In genomic region chr4:112521123-112522116, GRCh38 we compare ENCODE assay signal across 12 cellular contexts. TPM values are rescaled to one million over a fixed set of nuclear protein-coding genes. Genes with fewer than 3 reads are reported as not detected.
DNase-seq lines count a peak whose midpoint lies in the region; ATAC-seq and TF ChIP-seq lines count a peak whose summit lies in the region.
"Had no signal": no experiment of that assay in that cellular context is flagged by ENCODE, and none has a peak within 500 bp of the region (broad histone marks: within the 10 kb centered on the region; RNA-seq: fewer than 3 reads in every experiment).

No MANE protein-coding gene starts in this region.

- no peak for ATAC-seq in stimulated activated naive CD8-positive, alpha-beta T cell treated with anti-CD3 and anti-CD28 coated beads, Interleukin-15, amount 100 ng/mL, for 72 hours
- ATAC-seq in HG03469 (IDR thresholded peaks at IDR 0.05; ENCODE audit: unreplicated experiment) = no peak
- ATAC-seq in upper lobe of right lung = no peak
- ATAC-seq: left lung had no signal

- CTCF ChIA-PET in activated naive CD4-positive, alpha-beta T cell treated with anti-CD3 and anti-CD28 coated beads, Interleukin-2, amount 10 ng/mL, durations not matched to agents 7 days and 5 days (lab: Charles Lee) = interaction anchor here (0.8 to 3.9 kb wide), 7 partner anchors 9 to 422 kb away, joined by 3 to 16 read pairs (median 9); no protein-coding TSS in a partner anchor

- H3K9me3 ChIP-seq in OCI-LY3 (ENCODE audit: insufficient read depth, low read length) (no peaks in the 10 kb centered on the region), upper lobe of right lung (no peaks in the 10 kb centered on the region)
- H3K9me3 ChIP-seq: left lung had no signal

- H3K9me3 Mint-ChIP-seq in activated naive CD4-positive, alpha-beta T cell treated with anti-CD3 and anti-CD28 coated beads, Interleukin-2, amount 10 ng/mL, durations not matched to agents 7 days and 5 days = peaks cover 3% of the 10 kb centered on the region
- H3K9me3 Mint-ChIP-seq in stimulated activated naive CD8-positive, alpha-beta T cell treated with anti-CD3 and anti-CD28 coated beads, Interleukin-15, amount 100 ng/mL, for 72 hours = no peaks in the 10 kb centered on the region

- no peaks in the 10 kb centered on the region for H4K20me1 ChIP-seq in OCI-LY3 (ENCODE audit: insufficient read depth, low read length)

- H3K27me3 ChIP-seq in OCI-LY3 (ENCODE audit: low read depth, low read length) (peaks cover 50% of the 10 kb centered on the region), upper lobe of right lung (peaks cover 89% of the 10 kb centered on the region)

- H3K4me1 Mint-ChIP-seq in activated naive CD4-positive, alpha-beta T cell treated with anti-CD3 and anti-CD28 coated beads, Interleukin-2, amount 10 ng/mL, durations not matched to agents 7 days and 5 days = peaks cover 67% of the 10 kb centered on the region
- peaks cover 64% of the 10 kb centered on the region for H3K4me1 Mint-ChIP-seq in stimulated activated naive CD8-positive, alpha-beta T cell treated with anti-CD3 and anti-CD28 coated beads, Interleukin-15, amount 100 ng/mL, for 72 hours

- H3K4me3 Mint-ChIP-seq in activated naive CD4-positive, alpha-beta T cell treated with anti-CD3 and anti-CD28 coated beads, Interleukin-2, amount 10 ng/mL, durations not matched to agents 7 days and 5 days = peak overlapping the region; percentile 52
- H3K4me3 Mint-ChIP-seq in stimulated activated naive CD8-positive, alpha-beta T cell treated with anti-CD3 and anti-CD28 coated beads, Interleukin-15, amount 100 ng/mL, for 72 hours = peak overlapping the region; percentile 72 to 82

- H3K36me3 Mint-ChIP-seq in activated naive CD4-positive, alpha-beta T cell treated with anti-CD3 and anti-CD28 coated beads, Interleukin-2, amount 10 ng/mL, durations not matched to agents 7 days and 5 days = peaks cover 7% of the 10 kb centered on the region

- peaks cover 91% of the 10 kb centered on the region for H3K27me3 Mint-ChIP-seq in activated naive CD4-positive, alpha-beta T cell treated with anti-CD3 and anti-CD28 coated beads, Interleukin-2, amount 10 ng/mL, durations not matched to agents 7 days and 5 days
- peaks cover 95% of the 10 kb centered on the region for H3K27me3 Mint-ChIP-seq in stimulated activated naive CD8-positive, alpha-beta T cell treated with anti-CD3 and anti-CD28 coated beads, Interleukin-15, amount 100 ng/mL, for 72 hours

- H3K79me2 ChIP-seq in OCI-LY3 (ENCODE audit: low read length) = no peaks in the 10 kb centered on the region

- H3K9ac ChIP-seq in OCI-LY3 (ENCODE audit: low read length) = peak overlapping the region; percentile 9; the same call in 1 of the 2 replicates

- no peak for TF ChIP-seq CTCF in OCI-LY3 (IDR thresholded peaks at IDR 0.05; ENCODE audit: low read depth, low read length)
- TF ChIP-seq CTCF in upper lobe of right lung (IDR thresholded peaks at IDR 0.05) = no peak

- peak overlapping the region; percentile 8; the same call in 1 of the 2 replicates for H2AFZ ChIP-seq in OCI-LY3 (ENCODE audit: low read depth, low read length)

- peak overlapping the region; percentile 12 for H3K27ac Mint-ChIP-seq in activated naive CD4-positive, alpha-beta T cell treated with anti-CD3 and anti-CD28 coated beads, Interleukin-2, amount 10 ng/mL, durations not matched to agents 7 days and 5 days
- no peak overlapping the region for H3K27ac Mint-ChIP-seq in stimulated activated naive CD8-positive, alpha-beta T cell treated with anti-CD3 and anti-CD28 coated beads, Interleukin-15, amount 100 ng/mL, for 72 hours

- H3K36me3 ChIP-seq in OCI-LY3 (replicated peaks; ENCODE audit: low read depth, low read length) (no peaks in the 10 kb centered on the region), upper lobe of right lung (no peaks in the 10 kb centered on the region)
- H3K36me3 ChIP-seq: left lung had no signal

- H3K4me2 ChIP-seq in OCI-LY3 (ENCODE audit: low read length) = peak overlapping the region; percentile 92

- peaks cover 42% of the 10 kb centered on the region for H3K4me1 ChIP-seq in OCI-LY3 (ENCODE audit: low read length)
- peaks cover 22% of the 10 kb centered on the region for H3K4me1 ChIP-seq in upper lobe of right lung

- H3K4me3 ChIP-seq in OCI-LY3 (ENCODE audit: low read length) = peak overlapping the region; percentile 77
- peak overlapping the region; percentile 18 for H3K4me3 ChIP-seq in iPS-11a (ENCODE audit: low read depth, low read length)
- no peak overlapping the region for H3K4me3 ChIP-seq in upper lobe of right lung
- H3K4me3 ChIP-seq: left lung had no signal

- DNase-seq in activated naive CD4-positive, alpha-beta T cell treated with anti-CD3 and anti-CD28 coated beads, Interleukin-2, amount 10 ng/mL, durations not matched to agents 7 days and 5 days = peak; percentile 28
- no peak for DNase-seq in activated naive CD4-positive, alpha-beta T cell treated with anti-CD3 and anti-CD28 coated beads, Interleukin-2, amount 50 U/mL, for 16 hours
- peak in 1 of 2 donors; percentile 17 for DNase-seq in stimulated activated naive CD8-positive, alpha-beta T cell treated with anti-CD3 and anti-CD28 coated beads, Interleukin-15, amount 100 ng/mL, for 72 hours
- DNase-seq in upper lobe of right lung (no peak), NCI-H510A (lab: John Stamatoyannopoulos, UW) (no peak)
- DNase-seq: NCI-H69 had no signal

- intact Hi-C loops in upper lobe of right lung (cut with DNase I) = loop anchor here (10.0 kb wide), 1 partner anchor 197 kb away; no protein-coding TSS in a partner anchor

- H3K27ac ChIP-seq in OCI-LY3 (ENCODE audit: low read length) (no peak overlapping the region), upper lobe of right lung (no peak overlapping the region)
- H3K27ac ChIP-seq: C4-2B, left lung had no signal

RNA-seq across cellular contexts. Expression of gene NEUROG2, which starts 5.4 kb away (rescaled TPM):
- total RNA-seq in upper lobe of right lung = not detected
- total RNA-seq: left lung, renal cortical epithelial cell had no signal
